In the genomic region with DNA sequence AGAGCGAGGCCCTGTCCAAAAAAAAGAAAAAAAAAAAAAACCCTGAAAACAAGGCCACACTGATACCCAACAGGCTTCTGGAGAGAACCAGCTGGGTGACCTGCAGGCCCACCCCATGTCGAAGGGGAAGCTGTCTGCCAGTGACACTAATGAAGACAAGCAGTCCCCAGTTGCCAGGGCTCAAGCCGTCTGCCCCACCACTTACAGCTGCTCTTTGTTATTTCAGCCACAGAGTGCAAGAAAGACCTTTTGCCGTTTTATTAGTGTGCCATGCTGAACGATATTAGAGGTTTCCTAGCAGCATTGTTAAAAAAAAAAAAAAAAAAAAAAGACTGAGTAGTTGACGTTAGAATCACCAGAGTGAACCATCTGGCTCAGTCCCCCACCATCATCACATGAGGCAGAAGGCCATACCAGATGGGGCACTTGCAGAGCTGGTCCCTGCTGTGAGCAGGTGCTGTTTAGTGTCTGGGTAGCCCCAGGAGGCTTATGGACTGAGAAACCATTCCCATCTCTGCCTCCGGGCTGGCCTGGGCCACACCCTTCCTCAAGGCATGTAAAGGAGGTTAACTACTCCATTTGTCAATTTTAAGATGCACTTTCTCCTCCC, we compare ENCODE assay signal across 17 cellular contexts. TPM values are rescaled to one million over a fixed set of nuclear protein-coding genes. Genes with fewer than 3 reads are reported as not detected.
DNase-seq lines count a peak whose midpoint lies in the region; FAIRE-seq and TF ChIP-seq lines count a peak whose summit lies in the region.
"Had no signal": no experiment of that assay in that cellular context is flagged by ENCODE, and none has a peak within 500 bp of the region (broad histone marks: within the 10 kb centered on the region; RNA-seq: fewer than 3 reads in every experiment).

No MANE protein-coding gene starts in this region.

- no peaks in the 10 kb centered on the region for H3K9me3 Mint-ChIP-seq in endodermal cell

- intact Hi-C loops in posterior vena cava (cut with DNase I), result no loop called here

- H3K27ac ChIP-seq in BLaER1 treated with 17β-estradiol and CSF1 and Interleukin-3, amounts not matched to agents 10 nM and 100 nM, result no peak overlapping the region
- peak overlapping the region; percentile 89 for H3K27ac ChIP-seq in endodermal cell (ENCODE audit: low read depth, low read length)
- H3K27ac ChIP-seq: SK-N-MC had no signal

- no peaks in the 10 kb centered on the region for H3K36me3 ChIP-seq in BLaER1 treated with 17β-estradiol and CSF1 and Interleukin-3, amounts not matched to agents 10 nM and 100 nM
- H3K36me3 ChIP-seq in endodermal cell (ENCODE audit: control insufficient read depth, insufficient read depth, low read length), result no peaks in the 10 kb centered on the region

- H3K4me3 ChIP-seq in BLaER1 treated with 17β-estradiol and CSF1 and Interleukin-3, amounts not matched to agents 10 nM and 100 nM, result no peak overlapping the region
- no peak overlapping the region for H3K4me3 ChIP-seq in endodermal cell (ENCODE audit: low read length)
- H3K4me3 ChIP-seq: K562, SK-N-MC had no signal

- peak overlapping the region in 9 of 11 experiments; percentile 4 to 71 (median 59); a peak in 16 of 22 replicates for H3K4me2 ChIP-seq in BLaER1 treated with 17β-estradiol and CSF1 and Interleukin-3, amounts not matched to agents 10 nM and 100 nM

- H3K27me3 Mint-ChIP-seq in endodermal cell (ENCODE audit: insufficient read depth), result peaks cover 84% of the 10 kb centered on the region
- H3K27me3 Mint-ChIP-seq: stimulated activated naive CD8-positive, alpha-beta T cell treated with anti-CD3 and anti-CD28 coated beads, Interleukin-15, amount 100 ng/mL, for 72 hours had no signal

- peaks cover 9% of the 10 kb centered on the region for H3K4me1 Mint-ChIP-seq in endodermal cell
- H3K4me1 Mint-ChIP-seq: stimulated activated naive CD8-positive, alpha-beta T cell treated with anti-CD3 and anti-CD28 coated beads, Interleukin-15, amount 100 ng/mL, for 72 hours had no signal

- H3K36me3 Mint-ChIP-seq in endodermal cell (ENCODE audit: low read depth), result no peaks in the 10 kb centered on the region

- H3K4me3 Mint-ChIP-seq in endodermal cell, result no peak overlapping the region
- H3K4me3 Mint-ChIP-seq: stimulated activated naive CD8-positive, alpha-beta T cell treated with anti-CD3 and anti-CD28 coated beads, Interleukin-15, amount 100 ng/mL, for 72 hours had no signal

- peak; percentile 95 for DNase-seq in NCI-H146 (lab: John Stamatoyannopoulos, UW)
- DNase-seq in NCI-H446 treated with DMSO at 0.1 percent for 48 hours (lab: John Stamatoyannopoulos, UW), result peak; percentile 93
- no peak for DNase-seq in endodermal cell
- DNase-seq in posterior vena cava (ENCODE audit: low spot score), result no peak
- no peak for DNase-seq in HTR-8/SVneo (ENCODE audit: insufficient read length, low spot score)
- no peak for DNase-seq in activated CD8-positive, alpha-beta memory T cell treated with anti-CD3 and anti-CD28 coated beads, Interleukin-2, amount 50 U/mL, for 4 hours
- no peak for DNase-seq in NCI-H1105 treated with DMSO at 0.1 percent for 48 hours (lab: John Stamatoyannopoulos, UW)
- DNase-seq: activated CD4-positive, alpha-beta T cell treated with anti-CD3 and anti-CD28 coated beads, Interleukin-2, amount 50 U/mL, for 48 hours; left ventricle myocardium superior; NCI-H1048; OCI-M1; stimulated activated naive CD8-positive, alpha-beta T cell treated with anti-CD3 and anti-CD28 coated beads, Interleukin-15, amount 100 ng/mL, for 72 hours had no signal

- FAIRE-seq in HTR-8/SVneo (lab: Jason Lieb, UNC), result no peak
- FAIRE-seq: K562, TTC549, urothelium cell line had no signal

- H3K27me3 ChIP-seq in BLaER1 treated with 17β-estradiol and CSF1 and Interleukin-3, amounts not matched to agents 10 nM and 100 nM, result no peaks in the 10 kb centered on the region
- peaks cover 66% of the 10 kb centered on the region for H3K27me3 ChIP-seq in endodermal cell (ENCODE audit: control insufficient read depth, insufficient read depth, low read length, poor library complexity, severe bottlenecking)

- H3K4me1 ChIP-seq in BLaER1 treated with 17β-estradiol and CSF1 and Interleukin-3, amounts not matched to agents 10 nM and 100 nM, result peaks cover 0 to 43% (median 29%) of the 10 kb centered on the region in 10 experiments; a peak in 16 of 20 replicates
- no peaks in the 10 kb centered on the region for H3K4me1 ChIP-seq in endodermal cell (ENCODE audit: control insufficient read depth, insufficient read depth, low read length)

- peaks cover 0 to 17% (median 12%) of the 10 kb centered on the region in 11 experiments; a peak in 12 of 22 replicates for H3K9me3 ChIP-seq in BLaER1 treated with 17β-estradiol and CSF1 and Interleukin-3, amounts not matched to agents 10 nM and 100 nM (replicated peaks in 1 of 11)
- no peaks in the 10 kb centered on the region for H3K9me3 ChIP-seq in endodermal cell (ENCODE audit: control insufficient read depth, low read length)

- TF ChIP-seq CTCF in endodermal cell (conservative IDR thresholded peaks at IDR 0.05), result no peak

- H4K20me1 ChIP-seq in BLaER1 treated with 17β-estradiol and CSF1 and Interleukin-3, amounts not matched to agents 10 nM and 100 nM, result no peaks in the 10 kb centered on the region

- no peak overlapping the region for H3K27ac Mint-ChIP-seq in endodermal cell

- H3K9ac ChIP-seq in BLaER1 treated with 17β-estradiol and CSF1 and Interleukin-3, amounts not matched to agents 10 nM and 100 nM, result no peak overlapping the region
- H3K9ac ChIP-seq in endodermal cell (ENCODE audit: extremely low read depth, low read length, poor library complexity, severe bottlenecking), result no peak overlapping the region

- whole genome bisulfite sequencing in endodermal cell (ENCODE audit: insufficient coverage in 1 of 2, insufficient read length in 1 of 2), 2 experiments, result 73 to 89% methylated on average over 4 to 6 of the region's 7 CpGs

RNA-seq across cellular contexts. Expression of gene SLC39A11, which starts 26.5 kb away (rescaled TPM):
- total RNA-seq in endodermal cell (10 to 100 TPM; 18.1 to 20.1 TPM), posterior vena cava (10 to 100 TPM; 20.6 to 25.8 TPM)
- polyA plus RNA-seq in endodermal cell (2013, experiment 1 of 2), result 8.6 TPM
- 9.0 TPM for polyA plus RNA-seq in endodermal cell (2013, experiment 2 of 2)

RNA-seq across cellular contexts. Expression of gene SSTR2, which starts 45.8 kb away (rescaled TPM):
- total RNA-seq in endodermal cell (1 to 10 TPM; 4.2 to 4.4 TPM), posterior vena cava (1 to 10 TPM in 1 of 2 donors, under 1 TPM in 1; 0.88 to 1.1 TPM)
- polyA plus RNA-seq in endodermal cell (2013, experiment 1 of 2), result 12.0 TPM
- 12.0 TPM for polyA plus RNA-seq in endodermal cell (2013, experiment 2 of 2)
- total RNA-seq: K562 had no signal

Comparison
In these comparisons a context has a peak if more than half of its experiments do, and no peak if none do; other contexts are left out.
1. DNase-seq: peak in NCI-H146 (single experiment) and NCI-H446 treated with DMSO at 0.1 percent for 48 hours (single experiment); none in endodermal cell (single experiment), posterior vena cava (single experiment), HTR-8/SVneo (single experiment), activated CD8-positive, alpha-beta memory T cell treated with anti-CD3 and anti-CD28 coated beads, Interleukin-2, amount 50 U/mL, for 4 hours (single experiment) and NCI-H1105 treated with DMSO at 0.1 percent for 48 hours (single experiment).